20 cellular contexts compared by ENCODE assay signal in the genomic region with DNA sequence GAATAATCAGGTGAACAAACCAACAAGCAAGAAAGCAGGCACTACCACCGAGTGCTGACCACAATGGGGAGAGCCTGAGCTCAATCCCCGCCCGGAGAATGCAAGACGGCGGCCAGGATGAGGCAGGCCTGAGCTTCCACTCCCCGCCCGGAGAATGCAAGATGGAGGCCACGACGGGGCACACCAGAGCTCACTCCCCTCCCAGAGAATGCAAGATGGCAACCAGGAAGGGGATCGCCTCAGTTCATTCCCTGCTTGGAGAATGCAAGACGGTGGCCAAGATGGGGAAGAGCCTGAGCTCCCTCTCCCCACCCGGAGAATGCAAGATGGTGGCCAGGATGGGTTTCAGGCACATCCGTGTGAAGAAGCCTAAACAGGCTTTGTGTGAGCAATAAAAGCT. TPM values are rescaled to one million over a fixed set of nuclear protein-coding genes. Genes with fewer than 3 reads are reported as not detected.
DNase-seq lines count a peak whose midpoint lies in the region; ATAC-seq and TF ChIP-seq lines count a peak whose summit lies in the region.
"Had no signal": no experiment of that assay in that cellular context is flagged by ENCODE, and none has a peak within 500 bp of the region (broad histone marks: within the 10 kb centered on the region; RNA-seq: fewer than 3 reads in every experiment).

No MANE protein-coding gene starts in this region.

- H3K27me3 ChIP-seq in endodermal cell (ENCODE audit: control insufficient read depth, insufficient read depth, low read length, poor library complexity, severe bottlenecking) (no peaks in the 10 kb centered on the region), neural progenitor cell (no peaks in the 10 kb centered on the region), transverse colon (peaks cover 21% of the 10 kb centered on the region)
- H3K27me3 ChIP-seq in CD4-positive, alpha-beta T cell (ENCODE audit: control insufficient read depth, insufficient read depth, low read length) = peaks cover 5% of the 10 kb centered on the region
- H3K27me3 ChIP-seq in CD8-positive, alpha-beta T cell (ENCODE audit: insufficient read depth, low read length) = no peaks in the 10 kb centered on the region

- no peaks in the 10 kb centered on the region for H3K79me2 ChIP-seq in neural progenitor cell (ENCODE audit: low read depth)

- H3K27ac ChIP-seq in endodermal cell (ENCODE audit: low read depth, low read length) (no peak overlapping the region), neural progenitor cell (no peak overlapping the region), transverse colon (no peak overlapping the region)
- no peak overlapping the region for H3K27ac ChIP-seq in CD4-positive, alpha-beta T cell (ENCODE audit: low read depth, low read length)
- no peak overlapping the region for H3K27ac ChIP-seq in CD8-positive, alpha-beta T cell (ENCODE audit: low read depth, low read length)
- H3K27ac ChIP-seq: HL-60, RWPE1, SJCRH30 had no signal

- intact Hi-C loops in cardiac septum (cut with DNase I) = no loop called here
- intact Hi-C loops in left cardiac atrium (cut with DNase I) = no loop called here
- intact Hi-C loops in CD4-positive, alpha-beta T cell (cut with DNase I, micrococcal nuclease) = no loop called here
- intact Hi-C loops in transverse colon (cut with DNase I; ENCODE audit: low total_unique reads) = no loop called here
- intact Hi-C loops in CD8-positive, alpha-beta T cell (cut with DNase I, micrococcal nuclease) = no loop called here

- POLR2A ChIA-PET in CD4-positive, alpha-beta T cell (lab: Charles Lee) = no interaction called here
- POLR2A ChIA-PET in CD8-positive, alpha-beta T cell (lab: Charles Lee) = no interaction called here

- no peaks in the 10 kb centered on the region for H4K20me1 ChIP-seq in neural progenitor cell (ENCODE audit: low read depth)

- no peak overlapping the region for H3K4me2 ChIP-seq in neural progenitor cell

- TF ChIP-seq CTCF in endodermal cell (conservative IDR thresholded peaks at IDR 0.05) = no peak
- no peak for TF ChIP-seq CTCF in neural progenitor cell (IDR thresholded peaks at IDR 0.05)
- no peak for TF ChIP-seq CTCF in CD4-positive, alpha-beta T cell (IDR thresholded peaks at IDR 0.05)
- no peak for TF ChIP-seq CTCF in transverse colon (IDR thresholded peaks at IDR 0.05)
- TF ChIP-seq CTCF in CD8-positive, alpha-beta T cell (IDR thresholded peaks at IDR 0.05) = no peak

- TF ChIP-seq POLR2A in transverse colon (IDR thresholded peaks at IDR 0.05) = no peak

- H3K4me3 Mint-ChIP-seq in endodermal cell = no peak overlapping the region
- peak overlapping the region; percentile 8 for H3K4me3 Mint-ChIP-seq in neural progenitor cell
- no peak overlapping the region for H3K4me3 Mint-ChIP-seq in CD4-positive, alpha-beta T cell
- H3K4me3 Mint-ChIP-seq in CD8-positive, alpha-beta T cell = no peak overlapping the region
- H3K4me3 Mint-ChIP-seq: CD4-positive, alpha-beta memory T cell; H9 had no signal

- H3K27ac Mint-ChIP-seq in endodermal cell (no peak overlapping the region), neural progenitor cell (no peak overlapping the region)
- no peak overlapping the region for H3K27ac Mint-ChIP-seq in CD4-positive, alpha-beta T cell
- H3K27ac Mint-ChIP-seq in CD8-positive, alpha-beta T cell = no peak overlapping the region
- H3K27ac Mint-ChIP-seq: H9 had no signal

- no peak overlapping the region for H3K9ac ChIP-seq in endodermal cell (ENCODE audit: extremely low read depth, low read length, poor library complexity, severe bottlenecking)
- no peak overlapping the region for H3K9ac ChIP-seq in neural progenitor cell

- H3K9me3 ChIP-seq in endodermal cell (ENCODE audit: control insufficient read depth, low read length) (no peaks in the 10 kb centered on the region), neural progenitor cell (ENCODE audit: low read depth) (no peaks in the 10 kb centered on the region), transverse colon (no peaks in the 10 kb centered on the region)
- no peaks in the 10 kb centered on the region for H3K9me3 ChIP-seq in CD4-positive, alpha-beta T cell (ENCODE audit: control insufficient read depth, low read length)
- H3K9me3 ChIP-seq in CD8-positive, alpha-beta T cell (ENCODE audit: low read length) = no peaks in the 10 kb centered on the region
- H3K9me3 ChIP-seq: SJCRH30 had no signal

- in situ Hi-C loops in transverse colon (cut with MboI; ENCODE audit: low pct_ligation_motif_present in 1 of 4, low pct_unique_long_range_greater_than_20kb in 1 of 4, low sequenced_read_pairs in 3 of 4) = no loop called here

- no peak for ATAC-seq in left cardiac atrium
- no peak for ATAC-seq in CD4-positive, alpha-beta T cell (ENCODE audit: poor library complexity)
- ATAC-seq in CD8-positive, alpha-beta T cell = no peak
- ATAC-seq: PC-3 had no signal

- H3K36me3 ChIP-seq in endodermal cell (ENCODE audit: control insufficient read depth, insufficient read depth, low read length) (no peaks in the 10 kb centered on the region), neural progenitor cell (no peaks in the 10 kb centered on the region), transverse colon (no peaks in the 10 kb centered on the region)
- no peaks in the 10 kb centered on the region for H3K36me3 ChIP-seq in CD8-positive, alpha-beta T cell (ENCODE audit: insufficient read depth, low read length)
- H3K36me3 ChIP-seq: SJCRH30 had no signal

- H3K36me3 Mint-ChIP-seq in endodermal cell (ENCODE audit: low read depth) = no peaks in the 10 kb centered on the region
- H3K36me3 Mint-ChIP-seq in neural progenitor cell = no peaks in the 10 kb centered on the region
- H3K36me3 Mint-ChIP-seq in CD4-positive, alpha-beta T cell (ENCODE audit: low read depth) = no peaks in the 10 kb centered on the region
- no peaks in the 10 kb centered on the region for H3K36me3 Mint-ChIP-seq in CD8-positive, alpha-beta T cell

- H3K4me1 Mint-ChIP-seq in endodermal cell (no peaks in the 10 kb centered on the region), neural progenitor cell (peaks cover 12% of the 10 kb centered on the region)
- no peaks in the 10 kb centered on the region for H3K4me1 Mint-ChIP-seq in CD4-positive, alpha-beta T cell (ENCODE audit: low read depth)
- no peaks in the 10 kb centered on the region for H3K4me1 Mint-ChIP-seq in CD8-positive, alpha-beta T cell (ENCODE audit: low read depth)
- H3K4me1 Mint-ChIP-seq: CD4-positive, alpha-beta memory T cell had no signal

- no peaks in the 10 kb centered on the region for H3F3A ChIP-seq in neural progenitor cell (ENCODE audit: low read depth)

- H3K9me3 Mint-ChIP-seq in endodermal cell = no peaks in the 10 kb centered on the region
- peaks cover 3% of the 10 kb centered on the region for H3K9me3 Mint-ChIP-seq in neural progenitor cell
- H3K9me3 Mint-ChIP-seq in CD4-positive, alpha-beta T cell = no peaks in the 10 kb centered on the region
- no peaks in the 10 kb centered on the region for H3K9me3 Mint-ChIP-seq in CD8-positive, alpha-beta T cell

- peak overlapping the region; percentile 57 for H2AFZ ChIP-seq in neural progenitor cell (replicated peaks)

- H3K4me3 ChIP-seq in endodermal cell (ENCODE audit: low read length) (no peak overlapping the region), neural progenitor cell (no peak overlapping the region), transverse colon (no peak overlapping the region)
- H3K4me3 ChIP-seq in CD8-positive, alpha-beta T cell (ENCODE audit: low read depth, low read length) = no peak overlapping the region
- H3K4me3 ChIP-seq: SJCRH30 had no signal

- TF ChIP-seq EP300 in transverse colon (IDR thresholded peaks at IDR 0.05; ENCODE audit: low read depth) = no peak

- H3K27me3 Mint-ChIP-seq in endodermal cell (ENCODE audit: insufficient read depth) (peaks cover 20% of the 10 kb centered on the region), neural progenitor cell (ENCODE audit: insufficient read depth, low read depth) (peaks cover 19% of the 10 kb centered on the region)
- H3K27me3 Mint-ChIP-seq in CD4-positive, alpha-beta T cell = peaks cover 64% of the 10 kb centered on the region
- peaks cover 48% of the 10 kb centered on the region for H3K27me3 Mint-ChIP-seq in CD8-positive, alpha-beta T cell (ENCODE audit: low read depth)

- 93 to 94% methylated on average over 12 to 13 of the region's 13 CpGs for WGBS in endodermal cell (ENCODE audit: insufficient coverage in 1 of 2, insufficient read length in 1 of 2), 2 experiments
- 83% methylated on average over 10 of the region's 13 CpGs; no CpG with 5 or more reads in 1 of the 2 donors for WGBS in transverse colon (ENCODE audit: low coverage in 1 of 2), 2 donors

- CTCF ChIA-PET in CD4-positive, alpha-beta T cell (lab: Charles Lee) = no interaction called here
- CTCF ChIA-PET in CD8-positive, alpha-beta T cell (lab: Charles Lee) = no interaction called here

- DNase-seq in cardiac septum (ENCODE audit: low spot score) (peak; percentile 47), left cardiac atrium (no peak), endodermal cell (peak; percentile 30), neural progenitor cell (ENCODE audit: low spot score) (no peak), hypothalamus (lab: John Stamatoyannopoulos, UW) (no peak), transverse colon (no peak)
- DNase-seq in CD4-positive, alpha-beta T cell = no peak
- DNase-seq in CD8-positive, alpha-beta T cell = no peak
- DNase-seq: CD4-positive, alpha-beta memory T cell; DMS79; H9; NCI-H1048; NCI-H1436; NCI-H2029; NCI-H345; NCI-H524 treated with DMSO at 0.1 percent for 48 hours; PC-3; SJCRH30 had no signal

- no peaks in the 10 kb centered on the region for H3K4me1 ChIP-seq in endodermal cell (ENCODE audit: control insufficient read depth, insufficient read depth, low read length)
- H3K4me1 ChIP-seq in neural progenitor cell = no peaks in the 10 kb centered on the region
- no peaks in the 10 kb centered on the region for H3K4me1 ChIP-seq in transverse colon
- H3K4me1 ChIP-seq in CD8-positive, alpha-beta T cell (ENCODE audit: insufficient read depth, low read length) = no peaks in the 10 kb centered on the region
- H3K4me1 ChIP-seq: SJCRH30 had no signal

RNA-seq across cellular contexts. Expression of gene MIER2, which starts 24.7 kb away (rescaled TPM):
- total RNA-seq in cardiac septum (21.8 TPM), left cardiac atrium (10 to 100 TPM; 18.2 to 25.0 TPM), endodermal cell (10 to 100 TPM; 50.5 to 51.3 TPM), neural progenitor cell (ENCODE audit: low replicate concordance) (12.9 and 20.6 TPM in 2 replicates), transverse colon (10 to 100 TPM in 3 of 4 donors, 1 to 10 TPM in 1; 8.2 to 41.1 (median 16.7) TPM)
- polyA plus RNA-seq in endodermal cell (2013, experiment 1 of 2) = 42.8 TPM
- 45.0 TPM for polyA plus RNA-seq in endodermal cell (2013, experiment 2 of 2)
- total RNA-seq in CD4-positive, alpha-beta T cell = 10 to 100 TPM in 1 of 2 experiments, 1 to 10 TPM in 1; 9.5 to 11.5 TPM
- total RNA-seq in CD8-positive, alpha-beta T cell = 10 to 100 TPM; 10.5 to 11.0 TPM
- total RNA-seq: PC-3 had no signal

RNA-seq across cellular contexts. Expression of gene C2CD4C, which starts 39.7 kb away (rescaled TPM):
- 2.7 TPM for total RNA-seq in cardiac septum
- under 1 TPM; 0.76 to 0.88 TPM for total RNA-seq in left cardiac atrium
- 10 to 100 TPM in 1 of 2 donors, 1 to 10 TPM in 1; 5.6 to 25.0 TPM for total RNA-seq in endodermal cell
- 20.2 TPM for polyA plus RNA-seq in endodermal cell (2013, experiment 1 of 2)
- polyA plus RNA-seq in endodermal cell (2013, experiment 2 of 2) = 16.2 TPM
- 2.3 and 18.6 TPM in 2 replicates for total RNA-seq in neural progenitor cell (ENCODE audit: low replicate concordance)
- not detected for total RNA-seq in CD4-positive, alpha-beta T cell
- under 1 TPM in 2 of 4 donors, not detected in 2; 0.55 to 0.79 TPM for total RNA-seq in transverse colon
- not detected for total RNA-seq in CD8-positive, alpha-beta T cell
- total RNA-seq: CD4-positive, alpha-beta memory T cell had no signal
- polyA plus RNA-seq: CD4-positive, alpha-beta memory T cell had no signal

Comparison
In these comparisons a context has a peak if more than half of its experiments do, and no peak if none do; other contexts are left out.
1. DNase-seq: peak in cardiac septum (single experiment) and endodermal cell (single experiment); none in left cardiac atrium (single experiment), neural progenitor cell (single experiment), CD4-positive, alpha-beta T cell (0 of 10), hypothalamus (0 of 51), transverse colon (single experiment) and CD8-positive, alpha-beta T cell (0 of 7).